ENCODE assay signal across 14 cellular contexts in the genomic region with DNA sequence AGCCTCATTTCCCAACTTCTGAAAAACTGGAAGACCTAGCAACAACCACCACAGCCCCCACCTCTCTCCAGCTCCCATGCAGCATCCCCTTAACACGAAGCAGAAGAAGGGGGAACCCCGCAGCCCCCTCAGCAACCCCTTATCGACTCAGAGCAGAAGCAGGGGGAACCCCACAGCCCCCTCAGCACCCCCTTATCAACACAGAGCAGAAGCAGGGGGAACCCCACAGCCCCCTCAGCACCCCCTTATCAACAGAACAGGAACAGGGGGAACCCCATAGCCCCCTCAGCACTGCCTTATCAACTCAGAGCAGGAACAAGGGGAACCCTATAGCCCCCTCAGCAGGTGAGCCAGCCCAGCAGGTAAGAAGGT. TPM values are rescaled to one million over a fixed set of nuclear protein-coding genes. Genes with fewer than 3 reads are reported as not detected.
DNase-seq lines count a peak whose midpoint lies in the region; ATAC-seq, FAIRE-seq and TF ChIP-seq lines count a peak whose summit lies in the region.
"Had no signal": no experiment of that assay in that cellular context is flagged by ENCODE, and none has a peak within 500 bp of the region (broad histone marks: within the 10 kb centered on the region; RNA-seq: fewer than 3 reads in every experiment).

No MANE protein-coding gene starts in this region.

- WGBS in H9 (ENCODE audit: extremely low coverage, insufficient read length, low lambda C conversion rate): no CpG with 5 or more reads among the region's 3 CpGs

- no peak overlapping the region for H4K8ac ChIP-seq in H9 (replicated peaks; ENCODE audit: insufficient read length, low read depth, low read length)

- peak overlapping the region in 7 of 11 experiments; percentile 4 to 57 (median 33); a peak in 7 of 22 replicates for H3K27ac ChIP-seq in BLaER1 treated with 17β-estradiol and CSF1 and Interleukin-3, amounts not matched to agents 10 nM and 100 nM
- H3K27ac ChIP-seq in H9 (ENCODE audit: insufficient read length, low read depth, low read length): no peak overlapping the region
- H3K27ac ChIP-seq: cardiac muscle cell, thoracic aorta had no signal

- H3K4me3 ChIP-seq in BLaER1 treated with 17β-estradiol and CSF1 and Interleukin-3, amounts not matched to agents 10 nM and 100 nM: peak overlapping the region in 1 of 10 experiments; percentile 0; a peak in 1 of 20 replicates
- H3K4me3 ChIP-seq: cardiac muscle cell, thoracic aorta had no signal

- no peaks in the 10 kb centered on the region for H3K23me2 ChIP-seq in H9 (ENCODE audit: insufficient read length, low read depth, low read length, poor library complexity, severe bottlenecking)

- no peak for TF ChIP-seq CTCF in H9 (conservative IDR thresholded peaks at IDR 0.05)
- TF ChIP-seq CTCF in nephron progenitor cell (IDR thresholded peaks at IDR 0.05): no peak
- no peak for TF ChIP-seq CTCF in D721Med (IDR thresholded peaks at IDR 0.05; ENCODE audit: insufficient read depth, missing control alignments)

- no peak overlapping the region for H3K14ac ChIP-seq in H9 (ENCODE audit: insufficient read depth, low read length)

- H2AK5ac ChIP-seq in H9 (ENCODE audit: insufficient read length, low read length): no peak overlapping the region

- H3K4me1 ChIP-seq in BLaER1 treated with 17β-estradiol and CSF1 and Interleukin-3, amounts not matched to agents 10 nM and 100 nM: peaks cover 44 to 58% (median 55%) of the 10 kb centered on the region in 10 experiments
- no peaks in the 10 kb centered on the region for H3K4me1 ChIP-seq in H9 (ENCODE audit: insufficient read depth, low read length)

- no peak overlapping the region for H3T11ph ChIP-seq in H9 (ENCODE audit: low read length)

- H4K5ac ChIP-seq in H9 (ENCODE audit: insufficient read length, low read depth, low read length): no peak overlapping the region

- no peak overlapping the region for H3K23ac ChIP-seq in H9 (ENCODE audit: insufficient read length, low read depth, low read length)

- H2BK120ac ChIP-seq in H9 (ENCODE audit: low read depth, low read length, poor library complexity, severe bottlenecking): no peak overlapping the region

- no peak overlapping the region for H4K91ac ChIP-seq in H9 (ENCODE audit: insufficient read length, low read depth, low read length)

- no peak overlapping the region for H2BK15ac ChIP-seq in H9 (ENCODE audit: low read depth, low read length)

- no peak overlapping the region for H3K4ac ChIP-seq in H9 (ENCODE audit: low read depth, low read length)

- no peaks in the 10 kb centered on the region for H3K79me1 ChIP-seq in H9 (ENCODE audit: insufficient read depth, low read depth, low read length, poor library complexity, severe bottlenecking)

- H3K9ac ChIP-seq in BLaER1 treated with 17β-estradiol and CSF1 and Interleukin-3, amounts not matched to agents 10 nM and 100 nM: peak overlapping the region; percentile 23 to 70 (median 53); a peak in 16 of 22 replicates
- no peak overlapping the region for H3K9ac ChIP-seq in H9 (ENCODE audit: extremely low read depth, insufficient read length, low read length)

- peak overlapping the region; percentile 8 to 76 (median 61); a peak in 17 of 22 replicates for H3K4me2 ChIP-seq in BLaER1 treated with 17β-estradiol and CSF1 and Interleukin-3, amounts not matched to agents 10 nM and 100 nM
- H3K4me2 ChIP-seq in H9 (ENCODE audit: insufficient read depth, insufficient read length, low read length): no peak overlapping the region

- peaks cover 0 to 10% (median 0%) of the 10 kb centered on the region in 11 experiments; a peak in 3 of 22 replicates for H3K9me3 ChIP-seq in BLaER1 treated with 17β-estradiol and CSF1 and Interleukin-3, amounts not matched to agents 10 nM and 100 nM (replicated peaks in 1 of 11)
- H3K9me3 ChIP-seq in H9 (ENCODE audit: control insufficient read depth, low read depth, low read length): no peaks in the 10 kb centered on the region
- H3K9me3 ChIP-seq: thoracic aorta had no signal

- H3K27ac Mint-ChIP-seq in H9 (no peak overlapping the region), nephron progenitor cell (peak overlapping the region; percentile 32)
- peak overlapping the region; percentile 69 for H3K27ac Mint-ChIP-seq in activated naive CD8-positive, alpha-beta T cell treated with anti-CD3 and anti-CD28 coated beads, Interleukin-2, amount 50 U/mL, for 24 hours

- H2BK12ac ChIP-seq in H9 (ENCODE audit: insufficient read length, low read depth, low read length): no peak overlapping the region

- H3K36me3 Mint-ChIP-seq in H9 (ENCODE audit: insufficient read depth in 1 of 3, low read depth in 3 of 3) (peaks cover 0 to 15% (median 6%) of the 10 kb centered on the region in 3 experiments; a peak in 4 of 7 replicates), nephron progenitor cell (ENCODE audit: low read depth) (peaks cover 26% of the 10 kb centered on the region)
- H3K36me3 Mint-ChIP-seq in activated naive CD8-positive, alpha-beta T cell treated with anti-CD3 and anti-CD28 coated beads, Interleukin-2, amount 50 U/mL, for 24 hours (ENCODE audit: low read depth): peaks cover 17% of the 10 kb centered on the region

- peak; percentile 12 for ATAC-seq in activated naive CD8-positive, alpha-beta T cell treated with anti-CD3 and anti-CD28 coated beads, Interleukin-2, amount 50 U/mL, for 24 hours
- ATAC-seq in left cardiac atrium: no peak

- peaks cover 84 to 99% (median 97%) of the 10 kb centered on the region in 11 experiments for H4K20me1 ChIP-seq in BLaER1 treated with 17β-estradiol and CSF1 and Interleukin-3, amounts not matched to agents 10 nM and 100 nM
- no peaks in the 10 kb centered on the region for H4K20me1 ChIP-seq in H9 (ENCODE audit: control insufficient read depth, insufficient read depth, insufficient read length)

- H3K56ac ChIP-seq in H9 (ENCODE audit: insufficient read length, low read depth, low read length): no peak overlapping the region

- H3K27me3 ChIP-seq in BLaER1 treated with 17β-estradiol and CSF1 and Interleukin-3, amounts not matched to agents 10 nM and 100 nM: no peaks in the 10 kb centered on the region
- no peaks in the 10 kb centered on the region for H3K27me3 ChIP-seq in H9 (ENCODE audit: insufficient read depth, low read length)
- H3K27me3 ChIP-seq: cardiac muscle cell had no signal

- H3K79me2 ChIP-seq in H9 (ENCODE audit: insufficient read depth, low read length): no peaks in the 10 kb centered on the region

- H3K27me3 Mint-ChIP-seq in H9 (ENCODE audit: low read depth) (peaks cover 18% of the 10 kb centered on the region), nephron progenitor cell (ENCODE audit: low read depth, poor library complexity) (peaks cover 10% of the 10 kb centered on the region)
- H3K27me3 Mint-ChIP-seq in activated naive CD8-positive, alpha-beta T cell treated with anti-CD3 and anti-CD28 coated beads, Interleukin-2, amount 50 U/mL, for 24 hours: no peaks in the 10 kb centered on the region

- H2BK5ac ChIP-seq in H9 (ENCODE audit: insufficient read length, low read length): no peak overlapping the region

- no peak overlapping the region for H3K18ac ChIP-seq in H9 (ENCODE audit: insufficient read length, low read depth, low read length)

- H3K9me3 Mint-ChIP-seq in H9: no peaks in the 10 kb centered on the region; a peak in 1 of 5 replicates
- no peaks in the 10 kb centered on the region for H3K9me3 Mint-ChIP-seq in activated naive CD8-positive, alpha-beta T cell treated with anti-CD3 and anti-CD28 coated beads, Interleukin-2, amount 50 U/mL, for 24 hours
- H3K9me3 Mint-ChIP-seq in nephron progenitor cell: no peaks in the 10 kb centered on the region

- no peak for FAIRE-seq in D721Med (lab: Jason Lieb, UNC)

- no peak overlapping the region for H3K4me3 Mint-ChIP-seq in H9
- H3K4me3 Mint-ChIP-seq in activated naive CD8-positive, alpha-beta T cell treated with anti-CD3 and anti-CD28 coated beads, Interleukin-2, amount 50 U/mL, for 24 hours: no peak overlapping the region
- peak overlapping the region; percentile 38 for H3K4me3 Mint-ChIP-seq in nephron progenitor cell

- H2BK20ac ChIP-seq in H9 (ENCODE audit: low read depth, low read length, poor library complexity, severe bottlenecking): no peak overlapping the region

- H2AFZ ChIP-seq in H9 (ENCODE audit: low read length): no peak overlapping the region

- H3K36me3 ChIP-seq in BLaER1 treated with 17β-estradiol and CSF1 and Interleukin-3, amounts not matched to agents 10 nM and 100 nM: peaks cover 54 to 91% (median 82%) of the 10 kb centered on the region in 11 experiments
- H3K36me3 ChIP-seq: cardiac muscle cell had no signal

- intact Hi-C loops in left cardiac atrium (cut with DNase I): no loop called here

- peaks cover 7 to 19% of the 10 kb centered on the region in 2 experiments for H3K4me1 Mint-ChIP-seq in H9
- H3K4me1 Mint-ChIP-seq in activated naive CD8-positive, alpha-beta T cell treated with anti-CD3 and anti-CD28 coated beads, Interleukin-2, amount 50 U/mL, for 24 hours: peaks cover 41% of the 10 kb centered on the region
- peaks cover 46% of the 10 kb centered on the region for H3K4me1 Mint-ChIP-seq in nephron progenitor cell

- DNase-seq in H9 (peak; percentile 11), nephron progenitor cell (no peak), NCI-H2081 treated with DMSO at 0.1 percent for 48 hours (lab: John Stamatoyannopoulos, UW) (no peak), D721Med (ENCODE audit: insufficient read length, low spot score) (no peak), left cardiac atrium (no peak), HT-29 (ENCODE audit: low spot score) (no peak)
- DNase-seq in activated naive CD8-positive, alpha-beta T cell treated with anti-CD3 and anti-CD28 coated beads, Interleukin-2, amount 50 U/mL, for 24 hours: peak; percentile 12
- DNase-seq: NCI-H1436 treated with DMSO at 0.1 percent for 48 hours; stimulated activated CD4-positive, alpha-beta T cell treated with anti-CD3 and anti-CD28 coated beads, Interleukin-4, amount 100 ng/mL, for 1 hour; SW 1271 had no signal

RNA-seq across cellular contexts. Expression of a gene that starts 6.7 kb away (rescaled TPM):
- total RNA-seq in H9 (2021) (10.3 and 13.0 TPM in 2 replicates), left cardiac atrium (10 to 100 TPM; 31.5 to 31.9 TPM)
- 37.4 and 41.9 TPM in 2 replicates for total RNA-seq in HT-29 (2014; rRNA removed; shearing (Covaris generic))

RNA-seq across cellular contexts. Expression of a gene that starts 19.7 kb away (rescaled TPM):
- total RNA-seq in H9 (2021) (0.46 TPM in 1 of 2 replicates, not detected in the other), left cardiac atrium (1 to 10 TPM; 9.4 TPM)
- 38.3 and 43.6 TPM in 2 replicates for total RNA-seq in HT-29 (2014; rRNA removed; shearing (Covaris generic))
- total RNA-seq: HT1080 had no signal

RNA-seq across cellular contexts. Expression of a gene that starts 43.6 kb away (rescaled TPM):
- total RNA-seq in H9 (2021): 163 and 164 TPM in 2 replicates
- total RNA-seq in left cardiac atrium: 100 to 1,000 TPM in 1 of 2 donors, 10 to 100 TPM in 1; 92.0 to 114 TPM
- total RNA-seq in HT-29 (2014; rRNA removed; shearing (Covaris generic)): 63.4 and 70.8 TPM in 2 replicates

Comparison
In these comparisons a context has a peak if more than half of its experiments do, and no peak if none do; other contexts are left out.
1. DNase-seq: peak in H9 (single experiment) and activated naive CD8-positive, alpha-beta T cell treated with anti-CD3 and anti-CD28 coated beads, Interleukin-2, amount 50 U/mL, for 24 hours (single experiment); none in nephron progenitor cell (single experiment), NCI-H2081 treated with DMSO at 0.1 percent for 48 hours (single experiment), D721Med (single experiment), left cardiac atrium (single experiment) and HT-29 (single experiment).
2. H3K27ac Mint-ChIP-seq: peak in activated naive CD8-positive, alpha-beta T cell treated with anti-CD3 and anti-CD28 coated beads, Interleukin-2, amount 50 U/mL, for 24 hours (single experiment) and nephron progenitor cell (single experiment); none in H9 (0 of 3).